8 cellular contexts compared by ENCODE assay signal in genomic region chr1:241639653-241640148, GRCh38. TPM values are rescaled to one million over a fixed set of nuclear protein-coding genes. Genes with fewer than 3 reads are reported as not detected.
DNase-seq lines count a peak whose midpoint lies in the region; ATAC-seq, FAIRE-seq and TF ChIP-seq lines count a peak whose summit lies in the region.

No MANE protein-coding gene starts in this region.

- TF ChIP-seq CTCF in GM12864 (IDR thresholded peaks at IDR 0.05; ENCODE audit: low read depth, low read length, missing control alignments): peak; percentile 3
- peak; percentile 30 for TF ChIP-seq CTCF in WERI-Rb-1 (IDR thresholded peaks at IDR 0.05; ENCODE audit: low read depth, low read length)
- TF ChIP-seq CTCF in endothelial cell (IDR thresholded peaks at IDR 0.05; ENCODE audit: unreplicated experiment): no peak
- TF ChIP-seq CTCF in nephron (IDR thresholded peaks at IDR 0.05; ENCODE audit: unreplicated experiment in 3 of 3): no peak

- peak; percentile 38 for ATAC-seq in GM21825 (IDR thresholded peaks at IDR 0.05; ENCODE audit: unreplicated experiment)

- no peaks in the 10 kb centered on the region for H3K9me3 Mint-ChIP-seq in endothelial cell (ENCODE audit: unreplicated experiment)
- H3K9me3 Mint-ChIP-seq in nephron: peaks cover 10% of the 10 kb centered on the region

- H3K4me3 ChIP-seq in GM12864 (ENCODE audit: low read depth, low read length) (peak overlapping the region; percentile 89), WERI-Rb-1 (ENCODE audit: low read depth, low read length) (peak overlapping the region; percentile 87)
- peak overlapping the region; percentile 75 for H3K4me3 ChIP-seq in Jurkat, Clone E6-1 (ENCODE audit: low read length)

- FAIRE-seq in urothelium cell line (lab: Jason Lieb, UNC): no peak

- H3K9me3 ChIP-seq in WERI-Rb-1 (ENCODE audit: severe bottlenecking): peaks cover 16% of the 10 kb centered on the region

- DNase-seq in GM12864 (ENCODE audit: low read depth): no peak
- no peak for DNase-seq in Jurkat, Clone E6-1 (ENCODE audit: low read depth, low spot score)
- peak; percentile 71 for DNase-seq in WERI-Rb-1
- DNase-seq in endothelial cell (ENCODE audit: low spot score): peak; percentile 33
- DNase-seq in urothelium cell line (ENCODE audit: low spot score): peak; percentile 35
- no peak for DNase-seq in NCI-H2196 (lab: John Stamatoyannopoulos, UW; ENCODE audit: unreplicated experiment)

- H3K36me3 Mint-ChIP-seq in endothelial cell (ENCODE audit: low read depth, unreplicated experiment) (peaks cover 7% of the 10 kb centered on the region), nephron (ENCODE audit: low read depth) (peaks cover 19% of the 10 kb centered on the region)

- H3K27me3 ChIP-seq in WERI-Rb-1 (ENCODE audit: insufficient read depth, low read depth, severe bottlenecking): no peaks in the 10 kb centered on the region

- peak overlapping the region; percentile 72 for H3K27ac ChIP-seq in WERI-Rb-1

- H3K27ac Mint-ChIP-seq in endothelial cell (ENCODE audit: unreplicated experiment) (no peak overlapping the region), nephron (peak overlapping the region; percentile 48 to 79 (median 65))

- no peaks in the 10 kb centered on the region; the same call in 1 of the 2 replicates for H3K36me3 ChIP-seq in WERI-Rb-1

- peaks cover 2% of the 10 kb centered on the region for H3K27me3 Mint-ChIP-seq in endothelial cell (ENCODE audit: unreplicated experiment)
- no peaks in the 10 kb centered on the region for H3K27me3 Mint-ChIP-seq in nephron (ENCODE audit: low read depth)

- peaks cover 26% of the 10 kb centered on the region for H3K4me1 Mint-ChIP-seq in endothelial cell (ENCODE audit: unreplicated experiment)
- peaks cover 33% of the 10 kb centered on the region for H3K4me1 Mint-ChIP-seq in nephron

- H3K4me3 Mint-ChIP-seq in endothelial cell (ENCODE audit: unreplicated experiment) (peak overlapping the region; percentile 91), nephron (peak overlapping the region; percentile 87 to 89 (median 88))

RNA-seq across cellular contexts. Expression of gene CHML, which starts 0.5 kb away (rescaled TPM):
- 12.9 TPM for polyA plus RNA-seq in Jurkat, Clone E6-1 (2012; ENCODE audit: insufficient read depth, insufficient read length)
- total RNA-seq in endothelial cell (ENCODE audit: unreplicated experiment): 15.2 TPM

RNA-seq across cellular contexts. Expression of gene OPN3, which starts 0.5 kb away (rescaled TPM):
- polyA plus RNA-seq in Jurkat, Clone E6-1 (2012; ENCODE audit: insufficient read depth, insufficient read length): 20.7 TPM
- 19.7 TPM for total RNA-seq in endothelial cell (ENCODE audit: unreplicated experiment)

RNA-seq across cellular contexts. Expression of gene WDR64, which starts 12.4 kb away (rescaled TPM):
- polyA plus RNA-seq in Jurkat, Clone E6-1 (2012; ENCODE audit: insufficient read depth, insufficient read length): not detected
- 0.80 TPM for total RNA-seq in endothelial cell (ENCODE audit: unreplicated experiment)

Comparison
In these comparisons a context has a peak if more than half of its experiments do, and no peak if none do; other contexts are left out.
1. DNase-seq: peak in WERI-Rb-1 (single experiment), endothelial cell (single experiment) and urothelium cell line (single experiment); none in GM12864 (single experiment), Jurkat, Clone E6-1 (single experiment) and NCI-H2196 (single experiment).
2. CTCF ChIP-seq: peak in GM12864 (single experiment) and WERI-Rb-1 (single experiment); none in endothelial cell (single experiment) and nephron (0 of 3).
3. Peak in every context shown above with its lines, with median percentiles within 50 percentile points of each other: H3K4me3 ChIP-seq.